ENCODE assay signal across 7 cellular contexts in the genomic region with DNA sequence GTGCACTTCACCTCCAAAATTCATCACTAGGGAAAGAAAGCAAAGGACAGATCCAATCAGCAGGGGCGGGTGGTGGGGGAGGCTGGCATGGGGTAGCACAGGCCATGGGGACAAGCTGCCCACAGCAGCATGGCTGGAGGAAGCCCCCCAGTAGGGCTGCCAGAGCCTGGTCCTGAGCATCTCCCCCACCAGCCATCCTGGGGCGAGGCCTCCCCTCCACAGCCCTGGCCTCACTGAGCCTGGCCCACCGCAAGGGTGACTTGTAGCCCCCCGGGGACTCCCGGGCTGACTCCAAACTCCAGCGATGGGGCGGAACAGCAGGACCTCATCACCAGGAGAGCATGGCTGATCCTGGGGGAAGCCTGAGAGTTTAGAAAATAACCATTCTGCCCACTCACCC.
"Had no signal": no experiment of that assay in that cellular context is flagged by ENCODE, and none has a peak within 500 bp of the region (broad histone marks: within the 10 kb centered on the region; RNA-seq: fewer than 3 reads in every experiment).

No MANE protein-coding gene starts in this region.

- H3K4me3 ChIP-seq: GM23248, HAP-1 had no signal

- H3K36me3 ChIP-seq: HAP-1 had no signal

- H3K36me3 Mint-ChIP-seq: IgD-negative memory B cell had no signal

- DNase-seq: GM23248, GOT3, H7 had no signal

- H3K27me3 Mint-ChIP-seq: IgD-negative memory B cell had no signal

- H3K4me3 Mint-ChIP-seq: IgD-negative memory B cell had no signal

- H3K4me1 Mint-ChIP-seq: IgD-negative memory B cell had no signal

- H3K4me1 ChIP-seq: HAP-1 had no signal

- H3K9ac ChIP-seq: GM23248 had no signal

- FAIRE-seq: HepG2 had no signal

- H3K9me3 ChIP-seq: HAP-1 had no signal

- H3K27ac Mint-ChIP-seq: IgD-negative memory B cell had no signal

- H3K27ac ChIP-seq: GM23248, HL-60 had no signal

- H2AFZ ChIP-seq: GM23248 had no signal
